ENCODE assay signal across 8 cellular contexts in the genomic region with DNA sequence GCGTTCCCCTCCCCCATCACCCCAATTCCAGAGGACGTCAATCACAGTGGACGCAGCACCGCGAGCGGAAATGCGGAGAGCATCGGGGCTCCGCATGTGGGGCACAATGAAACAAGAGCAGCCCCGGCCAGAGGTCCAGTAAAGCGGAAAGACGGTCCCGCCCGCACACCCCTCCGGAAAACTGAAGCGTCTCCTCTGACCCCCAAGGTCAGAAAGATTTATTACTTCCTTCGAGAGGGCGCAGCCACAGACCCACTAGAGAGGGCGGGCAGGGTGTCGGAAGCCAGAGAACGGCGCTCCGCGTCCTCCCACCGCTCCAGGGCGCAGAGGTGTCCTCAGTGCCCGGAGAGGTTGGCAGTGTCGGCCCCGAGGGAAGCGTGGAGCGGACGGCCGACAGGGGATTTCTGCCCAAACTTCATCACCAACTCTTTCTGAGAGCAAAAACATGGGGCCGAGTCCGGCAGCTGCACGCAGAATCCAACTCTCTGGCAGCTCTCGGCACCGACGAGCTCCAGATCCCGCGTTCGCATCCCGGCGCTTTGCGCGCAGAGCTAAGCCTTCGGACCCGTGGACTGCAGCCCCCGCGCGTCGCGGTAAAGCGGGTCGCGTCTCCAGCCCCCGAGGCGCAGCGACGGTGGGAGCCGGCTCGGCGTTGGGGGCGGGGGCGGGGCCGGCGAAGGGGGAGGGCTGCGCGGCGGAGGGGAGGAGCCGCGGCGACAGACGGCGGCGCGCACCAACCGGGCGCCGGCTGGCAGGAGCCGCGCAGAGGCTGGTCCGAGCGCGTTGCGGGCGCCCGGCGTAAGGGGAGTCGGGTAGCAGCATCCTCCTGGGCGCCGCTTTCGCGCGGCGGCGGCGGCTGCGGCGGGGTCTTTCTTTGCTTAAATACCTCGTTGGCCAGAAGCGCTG. TPM values are rescaled to one million over a fixed set of nuclear protein-coding genes. Genes with fewer than 3 reads are reported as not detected.
A peak's percentile ranks its signal among the peaks of the same experiment; 100 is the strongest.
DNase-seq lines count a peak whose midpoint lies in the region; ATAC-seq and TF ChIP-seq lines count a peak whose summit lies in the region.

A gene with protein sequence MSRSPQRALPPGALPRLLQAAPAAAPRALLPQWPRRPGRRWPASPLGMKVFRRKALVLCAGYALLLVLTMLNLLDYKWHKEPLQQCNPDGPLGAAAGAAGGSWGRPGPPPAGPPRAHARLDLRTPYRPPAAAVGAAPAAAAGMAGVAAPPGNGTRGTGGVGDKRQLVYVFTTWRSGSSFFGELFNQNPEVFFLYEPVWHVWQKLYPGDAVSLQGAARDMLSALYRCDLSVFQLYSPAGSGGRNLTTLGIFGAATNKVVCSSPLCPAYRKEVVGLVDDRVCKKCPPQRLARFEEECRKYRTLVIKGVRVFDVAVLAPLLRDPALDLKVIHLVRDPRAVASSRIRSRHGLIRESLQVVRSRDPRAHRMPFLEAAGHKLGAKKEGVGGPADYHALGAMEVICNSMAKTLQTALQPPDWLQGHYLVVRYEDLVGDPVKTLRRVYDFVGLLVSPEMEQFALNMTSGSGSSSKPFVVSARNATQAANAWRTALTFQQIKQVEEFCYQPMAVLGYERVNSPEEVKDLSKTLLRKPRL (plus strand): TSS at position 763 of the 906 bp plus-strand sequence. CDS start 1,046 bp downstream, outside the sequence.

- H3K9me3 Mint-ChIP-seq in activated naive CD4-positive, alpha-beta T cell treated with anti-CD3 and anti-CD28 coated beads, Interleukin-2, amount 50 U/mL, for 72 hours = no peaks in the 10 kb centered on the region

- H3K27me3 ChIP-seq in ovary (no peaks in the 10 kb centered on the region), tibial artery (peaks cover 0 to 27% of the 10 kb centered on the region in 2 donors)

- H3K27ac Mint-ChIP-seq in activated naive CD4-positive, alpha-beta T cell treated with anti-CD3 and anti-CD28 coated beads, Interleukin-2, amount 50 U/mL, for 72 hours = peak within 1 kb of the TSS; percentile 81 to 83

- peaks cover 0 to 7% of the 10 kb centered on the region in 2 donors for H3K36me3 Mint-ChIP-seq in activated naive CD4-positive, alpha-beta T cell treated with anti-CD3 and anti-CD28 coated beads, Interleukin-2, amount 50 U/mL, for 72 hours

- TF ChIP-seq POLR2A in ovary (IDR thresholded peaks at IDR 0.05) = no peak

- TF ChIP-seq CTCF in ovary (IDR thresholded peaks at IDR 0.05) = no peak
- TF ChIP-seq CTCF in tibial artery (IDR thresholded peaks at IDR 0.05) = no peak

- H3K4me3 ChIP-seq in ovary (peak within 1 kb of the TSS; percentile 55), tibial artery (peak within 1 kb of the TSS; percentile 58 to 64)

- WGBS in ovary, 3 donors = 0 to 1% (median 0%) methylated on average over 79 to 102 of the region's 102 CpGs

- intact Hi-C loops in Right ventricle myocardium inferior (cut with DNase I) = no loop called here
- intact Hi-C loops in ovary (cut with DNase I) = no loop called here
- intact Hi-C loops in tibial artery (cut with DNase I; ENCODE audit: low total_unique reads) = no loop called here

- DNase-seq in DMS79 (lab: John Stamatoyannopoulos, UW) (peak; percentile 22), HuH-7.5 (ENCODE audit: low spot score) (peak; percentile 62), SK-MEL-5 (ENCODE audit: low read depth, low spot score) (peak; percentile 72), Right ventricle myocardium inferior (ENCODE audit: missing footprints) (peak; percentile 90), ovary (peak; percentile 50 to 82 (median 61)), tibial artery (peak in 1 of 2 donors; percentile 44)
- DNase-seq in activated naive CD4-positive, alpha-beta T cell treated with anti-CD3 and anti-CD28 coated beads, Interleukin-2, amount 50 U/mL, for 72 hours (ENCODE audit: low spot score in 2 of 2) = peak; percentile 75 to 76

- H3K4me1 ChIP-seq in ovary (ENCODE audit: insufficient read depth) = no peaks in the 10 kb centered on the region
- peaks cover 0 to 26% (median 21%) of the 10 kb centered on the region in 4 donors for H3K4me1 ChIP-seq in tibial artery

- ATAC-seq in GM21515 (IDR thresholded peaks at IDR 0.05; ENCODE audit: unreplicated experiment) (peak; percentile 72), Right ventricle myocardium inferior (peak; percentile 97)
- peak; percentile 88 to 91 for ATAC-seq in activated naive CD4-positive, alpha-beta T cell treated with anti-CD3 and anti-CD28 coated beads, Interleukin-2, amount 50 U/mL, for 72 hours

- H3K27ac ChIP-seq in ovary (peak within 1 kb of the TSS in 1 of 2 donors; percentile 55), tibial artery (peak within 1 kb of the TSS in 1 of 2 donors; percentile 29)

- H3K9me3 ChIP-seq in ovary = no peaks in the 10 kb centered on the region
- no peaks in the 10 kb centered on the region for H3K9me3 ChIP-seq in tibial artery

- TF ChIP-seq EP300 in ovary (IDR thresholded peaks at IDR 0.05) = no peak

- in situ Hi-C loops in SK-MEL-5 (cut with HindIII; ENCODE audit: low pct_unique_long_range_greater_than_20kb, low sequenced_read_pairs) = no loop called here

- H3K36me3 ChIP-seq in ovary (no peaks in the 10 kb centered on the region), tibial artery (no peaks in the 10 kb centered on the region)

RNA-seq across cellular contexts. Expression of the gene that starts here (rescaled TPM):
- total RNA-seq in SK-MEL-5 (2014; rRNA removed; shearing (Covaris generic)) = 3.6 and 4.3 TPM in 2 replicates
- polyA plus RNA-seq in SK-MEL-5 (2015; cell fraction: cytosol; rRNA removed) = 11.3 and 12.9 TPM in 2 replicates
- 2.7 and 3.9 TPM in 2 replicates for polyA plus RNA-seq in SK-MEL-5 (2015; cell fraction: nucleus; rRNA removed)
- 1 to 10 TPM; 1.9 to 8.0 TPM for total RNA-seq in activated naive CD4-positive, alpha-beta T cell treated with anti-CD3 and anti-CD28 coated beads, Interleukin-2, amount 50 U/mL, for 72 hours
- total RNA-seq in Right ventricle myocardium inferior (1.9 TPM), ovary (1 to 10 TPM; 1.2 to 6.3 (median 4.5) TPM)
- polyA plus RNA-seq in ovary = 1 to 10 TPM; 5.8 to 8.0 TPM
